17 cellular contexts compared by ENCODE assay signal in genomic region chr7:41885748-41886147, GRCh38.
DNase-seq lines count a peak whose midpoint lies in the region; ATAC-seq and TF ChIP-seq lines count a peak whose summit lies in the region.
"Had no signal": no experiment of that assay in that cellular context is flagged by ENCODE, and none has a peak within 500 bp of the region (broad histone marks: within the 10 kb centered on the region; RNA-seq: fewer than 3 reads in every experiment).

No MANE protein-coding gene starts in this region.

- peak overlapping the region; percentile 83 for H4K91ac ChIP-seq in mesenchymal stem cell (ENCODE audit: low read length)

- peak overlapping the region in 1 of 2 experiments; percentile 57 for H3K4ac ChIP-seq in mesenchymal stem cell (ENCODE audit: low read depth in 1 of 2, low read length in 2 of 2)

- peak overlapping the region in 1 of 2 experiments; percentile 6 for H2BK12ac ChIP-seq in mesenchymal stem cell (ENCODE audit: low read length in 2 of 2)

- no peak overlapping the region for H3K4me3 ChIP-seq in left ventricle myocardium inferior
- H3K4me3 ChIP-seq in cardiac fibroblast (replicated peaks in 1 of 2; ENCODE audit: low read depth in 2 of 2, low read length in 2 of 2) = no peak overlapping the region
- H3K4me3 ChIP-seq in mesenchymal stem cell (ENCODE audit: insufficient read depth in 1 of 2, low read depth in 1 of 2, low read length in 2 of 2) = peak overlapping the region in 1 of 2 experiments; percentile 61
- H3K4me3 ChIP-seq: heart left ventricle, lung had no signal

- ATAC-seq in left ventricle myocardium superior (peak; percentile 9), GM18858 (IDR thresholded peaks at IDR 0.05; ENCODE audit: unreplicated experiment) (no peak)
- ATAC-seq: HepG2, natural killer cell had no signal

- no peaks in the 10 kb centered on the region for H3K36me3 ChIP-seq in left ventricle myocardium inferior
- H3K36me3 ChIP-seq in mesenchymal stem cell (ENCODE audit: control insufficient read depth in 1 of 2, insufficient read depth in 2 of 2, low read depth in 1 of 2, low read length in 2 of 2) = no peaks in the 10 kb centered on the region
- H3K36me3 ChIP-seq: heart left ventricle had no signal

- no peak for DNase-seq in left ventricle myocardium superior
- no peak for DNase-seq in left ventricle myocardium inferior
- DNase-seq in cardiac fibroblast (ENCODE audit: low read depth in 2 of 2) = peak; percentile 42 to 50
- DNase-seq in mesenchymal stem cell = peak; percentile 35
- DNase-seq in RPMI8226 = no peak
- no peak for DNase-seq in SK-N-DZ (ENCODE audit: low spot score)
- DNase-seq in ecto neural progenitor cell (ENCODE audit: low spot score) = no peak
- DNase-seq: 8988T; activated CD4-positive, alpha-beta T cell treated with anti-CD3 and anti-CD28 coated beads, Interleukin-2, amount 50 U/mL, for 1 hour; CD4-positive, alpha-beta T cell; natural killer cell; NCI-H146; NCI-H345 had no signal

- peak overlapping the region; percentile 1 for H2BK120ac ChIP-seq in mesenchymal stem cell (ENCODE audit: low read depth, low read length)

- H3K14ac ChIP-seq in mesenchymal stem cell (ENCODE audit: low read length in 2 of 2) = no peak overlapping the region

- peak overlapping the region; percentile 84 for H2BK15ac ChIP-seq in mesenchymal stem cell (ENCODE audit: low read depth, poor library complexity, severe bottlenecking)

- H4K8ac ChIP-seq in mesenchymal stem cell (ENCODE audit: low read length) = peak overlapping the region; percentile 78

- H3K9me3 ChIP-seq in left ventricle myocardium inferior (replicated peaks) = no peaks in the 10 kb centered on the region
- no peaks in the 10 kb centered on the region for H3K9me3 ChIP-seq in mesenchymal stem cell (ENCODE audit: control insufficient read depth, low read length)
- H3K9me3 ChIP-seq: heart left ventricle had no signal

- H3K27me3 ChIP-seq in left ventricle myocardium inferior (ENCODE audit: low read depth) = peaks cover 34% of the 10 kb centered on the region
- no peaks in the 10 kb centered on the region for H3K27me3 ChIP-seq in mesenchymal stem cell (ENCODE audit: control insufficient read depth in 1 of 2, insufficient read depth in 1 of 2, low read length in 2 of 2)

- no peaks in the 10 kb centered on the region for H3K79me1 ChIP-seq in mesenchymal stem cell (replicated peaks; ENCODE audit: low read length, poor library complexity, severe bottlenecking)

- TF ChIP-seq CTCF in left ventricle myocardium inferior (IDR thresholded peaks at IDR 0.05; ENCODE audit: borderline replicate concordance) (no peak), cardiac fibroblast (IDR thresholded peaks at IDR 0.05; ENCODE audit: low read depth, low read length) (no peak)

- no peak overlapping the region for H2AFZ ChIP-seq in mesenchymal stem cell (ENCODE audit: low read depth, low read length)

- H3K4me1 ChIP-seq in left ventricle myocardium inferior = peaks cover 16% of the 10 kb centered on the region
- peaks cover 21% of the 10 kb centered on the region for H3K4me1 ChIP-seq in mesenchymal stem cell (ENCODE audit: control insufficient read depth, insufficient read depth, low read depth, low read length)

- H2AK5ac ChIP-seq in mesenchymal stem cell (ENCODE audit: low read length, severe bottlenecking) = peak overlapping the region; percentile 96

- no peak overlapping the region for H3K27ac ChIP-seq in left ventricle myocardium inferior (replicated peaks)
- H3K27ac ChIP-seq in mesenchymal stem cell (ENCODE audit: low read length, poor library complexity, severe bottlenecking) = peak overlapping the region; percentile 98

- no peak overlapping the region for H3K23ac ChIP-seq in mesenchymal stem cell (ENCODE audit: low read length in 2 of 2)

- H2BK5ac ChIP-seq in mesenchymal stem cell (ENCODE audit: low read depth, low read length, poor library complexity, severe bottlenecking) = peak overlapping the region; percentile 59

- no peak overlapping the region for H3K4me2 ChIP-seq in mesenchymal stem cell (ENCODE audit: low read length, poor library complexity, severe bottlenecking)

- intact Hi-C loops in left ventricle myocardium superior (cut with micrococcal nuclease) = no loop called here
- intact Hi-C loops in left ventricle myocardium inferior (cut with micrococcal nuclease) = no loop called here

- H3K18ac ChIP-seq in mesenchymal stem cell (ENCODE audit: low read depth in 1 of 2, low read length in 2 of 2) = peak overlapping the region; percentile 46 to 52

- H3K9ac ChIP-seq in mesenchymal stem cell (ENCODE audit: low read length) = no peak overlapping the region

- 28% methylated on average over 4 of the region's 6 CpGs for WGBS in mesenchymal stem cell

Comparison
In these comparisons a context has a peak if more than half of its experiments do, and no peak if none do; other contexts are left out.
1. DNase-seq: peak in cardiac fibroblast (2 of 2) and mesenchymal stem cell (single experiment); none in left ventricle myocardium superior (single experiment), left ventricle myocardium inferior (single experiment), RPMI8226 (single experiment), SK-N-DZ (single experiment) and ecto neural progenitor cell (single experiment).